1 cellular context compared by ENCODE assay signal in the genomic region with DNA sequence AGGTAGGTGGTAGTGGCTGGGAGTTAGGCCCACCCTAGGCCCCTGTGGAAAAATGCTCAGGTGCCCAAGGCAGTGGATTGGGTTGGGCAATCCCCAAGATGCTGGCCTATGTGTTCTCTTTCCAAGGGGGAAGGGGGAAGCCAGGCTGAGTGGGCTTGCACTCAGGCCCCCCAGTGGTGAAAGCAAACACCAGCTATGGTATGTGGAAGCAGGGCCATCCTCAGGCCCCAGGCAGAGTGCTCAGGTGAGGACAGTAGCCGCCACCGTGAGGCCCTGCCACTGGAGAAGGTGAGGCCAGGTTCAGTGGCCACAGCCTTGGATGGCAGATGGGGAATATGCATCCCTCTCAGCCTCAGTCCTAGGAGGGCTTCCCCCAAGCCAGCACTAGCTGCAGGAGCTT.
TF ChIP-seq lines count a peak whose summit lies in the region.

No MANE protein-coding gene starts in this region.

TF ChIP-seq in HepG2, 621 proteins besides CTCF, POLR2A, EP300 and RAD21:
- TF ChIP-seq FOXP1 (IDR thresholded peaks at IDR 0.05) (no peak), FOXP1 (CRISPR knock-in tag; IDR thresholded peaks at IDR 0.05) (no peak), CC2D1A (CRISPR knock-in tag; IDR thresholded peaks at IDR 0.05) (no peak), ZNF30 (CRISPR knock-in tag; IDR thresholded peaks at IDR 0.05) (no peak), STAT5B (CRISPR knock-in tag; IDR thresholded peaks at IDR 0.05) (no peak), MAFG (CRISPR knock-in tag; IDR thresholded peaks at IDR 0.05) (no peak), ATRX (CRISPR knock-in tag; IDR thresholded peaks at IDR 0.05; ENCODE audit: borderline replicate concordance) (no peak), ISX (CRISPR knock-in tag; conservative IDR thresholded peaks at IDR 0.05) (no peak), PLRG1 (conservative IDR thresholded peaks at IDR 0.05) (no peak), ZNF83 (CRISPR knock-in tag; IDR thresholded peaks at IDR 0.05; ENCODE audit: borderline replicate concordance) (no peak)
- TF ChIP-seq, protein P1, sequence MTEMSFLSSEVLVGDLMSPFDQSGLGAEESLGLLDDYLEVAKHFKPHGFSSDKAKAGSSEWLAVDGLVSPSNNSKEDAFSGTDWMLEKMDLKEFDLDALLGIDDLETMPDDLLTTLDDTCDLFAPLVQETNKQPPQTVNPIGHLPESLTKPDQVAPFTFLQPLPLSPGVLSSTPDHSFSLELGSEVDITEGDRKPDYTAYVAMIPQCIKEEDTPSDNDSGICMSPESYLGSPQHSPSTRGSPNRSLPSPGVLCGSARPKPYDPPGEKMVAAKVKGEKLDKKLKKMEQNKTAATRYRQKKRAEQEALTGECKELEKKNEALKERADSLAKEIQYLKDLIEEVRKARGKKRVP (CRISPR knock-in tag; IDR thresholded peaks at IDR 0.05), result no peak
- TF ChIP-seq, protein P2, sequence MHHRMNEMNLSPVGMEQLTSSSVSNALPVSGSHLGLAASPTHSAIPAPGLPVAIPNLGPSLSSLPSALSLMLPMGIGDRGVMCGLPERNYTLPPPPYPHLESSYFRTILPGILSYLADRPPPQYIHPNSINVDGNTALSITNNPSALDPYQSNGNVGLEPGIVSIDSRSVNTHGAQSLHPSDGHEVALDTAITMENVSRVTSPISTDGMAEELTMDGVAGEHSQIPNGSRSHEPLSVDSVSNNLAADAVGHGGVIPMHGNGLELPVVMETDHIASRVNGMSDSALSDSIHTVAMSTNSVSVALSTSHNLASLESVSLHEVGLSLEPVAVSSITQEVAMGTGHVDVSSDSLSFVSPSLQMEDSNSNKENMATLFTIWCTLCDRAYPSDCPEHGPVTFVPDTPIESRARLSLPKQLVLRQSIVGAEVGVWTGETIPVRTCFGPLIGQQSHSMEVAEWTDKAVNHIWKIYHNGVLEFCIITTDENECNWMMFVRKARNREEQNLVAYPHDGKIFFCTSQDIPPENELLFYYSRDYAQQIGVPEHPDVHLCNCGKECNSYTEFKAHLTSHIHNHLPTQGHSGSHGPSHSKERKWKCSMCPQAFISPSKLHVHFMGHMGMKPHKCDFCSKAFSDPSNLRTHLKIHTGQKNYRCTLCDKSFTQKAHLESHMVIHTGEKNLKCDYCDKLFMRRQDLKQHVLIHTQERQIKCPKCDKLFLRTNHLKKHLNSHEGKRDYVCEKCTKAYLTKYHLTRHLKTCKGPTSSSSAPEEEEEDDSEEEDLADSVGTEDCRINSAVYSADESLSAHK (CRISPR knock-in tag; IDR thresholded peaks at IDR 0.05; ENCODE audit: borderline replicate concordance), result no peak
- TF ChIP-seq, protein P3, sequence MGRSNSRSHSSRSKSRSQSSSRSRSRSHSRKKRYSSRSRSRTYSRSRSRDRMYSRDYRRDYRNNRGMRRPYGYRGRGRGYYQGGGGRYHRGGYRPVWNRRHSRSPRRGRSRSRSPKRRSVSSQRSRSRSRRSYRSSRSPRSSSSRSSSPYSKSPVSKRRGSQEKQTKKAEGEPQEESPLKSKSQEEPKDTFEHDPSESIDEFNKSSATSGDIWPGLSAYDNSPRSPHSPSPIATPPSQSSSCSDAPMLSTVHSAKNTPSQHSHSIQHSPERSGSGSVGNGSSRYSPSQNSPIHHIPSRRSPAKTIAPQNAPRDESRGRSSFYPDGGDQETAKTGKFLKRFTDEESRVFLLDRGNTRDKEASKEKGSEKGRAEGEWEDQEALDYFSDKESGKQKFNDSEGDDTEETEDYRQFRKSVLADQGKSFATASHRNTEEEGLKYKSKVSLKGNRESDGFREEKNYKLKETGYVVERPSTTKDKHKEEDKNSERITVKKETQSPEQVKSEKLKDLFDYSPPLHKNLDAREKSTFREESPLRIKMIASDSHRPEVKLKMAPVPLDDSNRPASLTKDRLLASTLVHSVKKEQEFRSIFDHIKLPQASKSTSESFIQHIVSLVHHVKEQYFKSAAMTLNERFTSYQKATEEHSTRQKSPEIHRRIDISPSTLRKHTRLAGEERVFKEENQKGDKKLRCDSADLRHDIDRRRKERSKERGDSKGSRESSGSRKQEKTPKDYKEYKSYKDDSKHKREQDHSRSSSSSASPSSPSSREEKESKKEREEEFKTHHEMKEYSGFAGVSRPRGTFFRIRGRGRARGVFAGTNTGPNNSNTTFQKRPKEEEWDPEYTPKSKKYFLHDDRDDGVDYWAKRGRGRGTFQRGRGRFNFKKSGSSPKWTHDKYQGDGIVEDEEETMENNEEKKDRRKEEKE (IDR thresholded peaks at IDR 0.05), result no peak
